In genomic region chr3:125001557-125002413, GRCh38 we compare ENCODE assay signal across 1 cellular context.
TF ChIP-seq lines count a peak whose summit lies in the region.

No MANE protein-coding gene starts in this region.

TF ChIP-seq in HepG2, 621 proteins besides CTCF, POLR2A, EP300 and RAD21 (continued from another document):
- TF ChIP-seq ZNF496 (CRISPR knock-in tag; IDR thresholded peaks at IDR 0.05; ENCODE audit: insufficient replicate concordance) (no peak), ZNF766 (CRISPR knock-in tag; IDR thresholded peaks at IDR 0.05; ENCODE audit: borderline replicate concordance) (peak; percentile 86; the same call in 1 of the 2 replicates), ZNF263 (CRISPR knock-in tag; IDR thresholded peaks at IDR 0.05) (peak; percentile 35; the same call in 1 of the 2 replicates), NCOA2 (CRISPR knock-in tag; IDR thresholded peaks at IDR 0.05) (peak; percentile 96), NKX3-1 (CRISPR knock-in tag; IDR thresholded peaks at IDR 0.05) (peak; percentile 65; the same call in 1 of the 2 replicates), PATZ1 (CRISPR knock-in tag; IDR thresholded peaks at IDR 0.05) (peak; percentile 70; the same call in 1 of the 2 replicates), CSRNP1 (CRISPR knock-in tag; IDR thresholded peaks at IDR 0.05) (no peak), ZNF44 (CRISPR knock-in tag; IDR thresholded peaks at IDR 0.05) (no peak), IRF9 (CRISPR knock-in tag; IDR thresholded peaks at IDR 0.05; ENCODE audit: borderline replicate concordance) (peak; percentile 57; the same call in 1 of the 2 replicates), HHEX (CRISPR knock-in tag; IDR thresholded peaks at IDR 0.05) (peak; percentile 43; the same call in 1 of the 2 replicates), ZNF513 (CRISPR knock-in tag; conservative IDR thresholded peaks at IDR 0.05) (no peak), ZSCAN31 (CRISPR knock-in tag; IDR thresholded peaks at IDR 0.05; ENCODE audit: low read depth) (peak; percentile 56; the same call in 1 of the 2 replicates), ZBTB4 (CRISPR knock-in tag; IDR thresholded peaks at IDR 0.05; ENCODE audit: borderline replicate concordance) (0 out of 2 replicates have a peak, but pooled peaks have one; percentile 86), PHF21A (CRISPR knock-in tag; IDR thresholded peaks at IDR 0.05) (peak; percentile 98), ATF4 (CRISPR knock-in tag; IDR thresholded peaks at IDR 0.05) (no peak), ZNF577 (CRISPR knock-in tag; IDR thresholded peaks at IDR 0.05; ENCODE audit: borderline replicate concordance, low read depth) (no peak), ZNF788 (CRISPR knock-in tag; IDR thresholded peaks at IDR 0.05; ENCODE audit: borderline replicate concordance) (peak; percentile 64; the same call in 1 of the 2 replicates), TBX2 (CRISPR knock-in tag; IDR thresholded peaks at IDR 0.05; ENCODE audit: borderline replicate concordance) (peak; percentile 99), NFKB2 (CRISPR knock-in tag; IDR thresholded peaks at IDR 0.05; ENCODE audit: borderline replicate concordance) (no peak), ZSCAN5A (CRISPR knock-in tag; IDR thresholded peaks at IDR 0.05; ENCODE audit: borderline replicate concordance) (no peak), ZNF557 (CRISPR knock-in tag; IDR thresholded peaks at IDR 0.05) (0 out of 2 replicates have a peak, but pooled peaks have one; percentile 39), ZNF30 (CRISPR knock-in tag; IDR thresholded peaks at IDR 0.05) (no peak), PAF1 (CRISPR knock-in tag; IDR thresholded peaks at IDR 0.05) (no peak), USF2 (IDR thresholded peaks at IDR 0.05; ENCODE audit: low read depth, low read length) (peak; percentile 60; the same call in 1 of the 2 replicates), USF2 (CRISPR knock-in tag; IDR thresholded peaks at IDR 0.05; ENCODE audit: borderline replicate concordance) (no peak; the same call in 1 of the 2 replicates), SP5 (CRISPR knock-in tag; IDR thresholded peaks at IDR 0.05; ENCODE audit: borderline replicate concordance, low read depth) (peak; percentile 76; the same call in 1 of the 2 replicates), ZNF33B (CRISPR knock-in tag; IDR thresholded peaks at IDR 0.05) (0 out of 2 replicates have a peak, but pooled peaks have one; percentile 21), HOXA9 (CRISPR knock-in tag; IDR thresholded peaks at IDR 0.05; ENCODE audit: borderline replicate concordance) (no peak), ZNF850 (CRISPR knock-in tag; conservative IDR thresholded peaks at IDR 0.05) (no peak), LRRFIP1 (CRISPR knock-in tag; conservative IDR thresholded peaks at IDR 0.05) (no peak), ZNF232 (CRISPR knock-in tag; IDR thresholded peaks at IDR 0.05; ENCODE audit: borderline replicate concordance) (no peak)
